ENCODE assay signal across 1 cellular context in the genomic region with DNA sequence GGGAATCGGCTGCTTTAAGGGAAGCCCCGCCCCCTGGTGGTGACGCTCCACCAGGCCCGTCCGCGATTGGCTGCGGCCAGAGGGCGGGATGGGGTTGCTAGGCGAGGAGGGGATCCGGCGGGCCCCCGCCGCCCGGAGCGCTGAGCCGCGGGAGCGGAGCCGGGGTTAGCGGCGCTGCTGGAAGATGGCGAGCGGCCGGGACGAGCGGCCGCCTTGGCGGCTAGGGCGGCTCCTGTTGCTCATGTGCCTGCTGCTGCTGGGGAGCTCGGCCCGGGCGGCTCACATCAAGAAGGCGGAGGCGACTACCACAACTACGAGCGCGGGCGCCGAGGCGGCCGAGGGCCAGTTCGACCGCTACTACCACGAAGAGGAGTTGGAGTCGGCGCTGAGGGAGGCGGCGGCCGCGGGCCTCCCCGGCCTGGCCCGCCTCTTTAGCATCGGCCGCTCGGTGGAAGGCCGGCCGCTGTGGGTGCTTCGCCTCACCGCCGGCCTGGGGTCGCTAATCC.
A peak's percentile ranks its signal among the peaks of the same experiment; 100 is the strongest.
TF ChIP-seq lines count a peak whose summit lies in the region.

A gene (plus strand): TSS at position 131 of the 506 bp plus-strand sequence. CDS start 54 bp downstream, at position 185.

TF ChIP-seq in HepG2, 621 proteins besides CTCF, POLR2A, EP300 and RAD21 (continued from another document and continues in another):
- TF ChIP-seq ARNT (IDR thresholded peaks at IDR 0.05) (no peak), ZNF761 (CRISPR knock-in tag; conservative IDR thresholded peaks at IDR 0.05) (no peak), ZNF101 (CRISPR knock-in tag; IDR thresholded peaks at IDR 0.05; ENCODE audit: borderline replicate concordance, low read depth) (no peak), FOXC1 (CRISPR knock-in tag; IDR thresholded peaks at IDR 0.05; ENCODE audit: borderline replicate concordance) (0 out of 2 replicates have a peak, but pooled peaks have one; percentile 57), HDAC2 (CRISPR knock-in tag; IDR thresholded peaks at IDR 0.05) (no peak), FOXK2 (IDR thresholded peaks at IDR 0.05) (no peak), CENPT (CRISPR knock-in tag; IDR thresholded peaks at IDR 0.05; ENCODE audit: low read depth) (no peak), GTF3A (CRISPR knock-in tag; conservative IDR thresholded peaks at IDR 0.05) (no peak), ZNF839 (CRISPR knock-in tag; IDR thresholded peaks at IDR 0.05; ENCODE audit: borderline replicate concordance) (no peak), KDM5B (CRISPR knock-in tag; IDR thresholded peaks at IDR 0.05; ENCODE audit: borderline replicate concordance) (peak; percentile 24; the same call in 1 of the 2 replicates), SRF (IDR thresholded peaks at IDR 0.05; ENCODE audit: low read depth, low read length) (no peak), RBFOX2 (IDR thresholded peaks at IDR 0.05; ENCODE audit: low read depth, low read length) (peak; percentile 93), WIZ (CRISPR knock-in tag; IDR thresholded peaks at IDR 0.05) (no peak), KLF9 (CRISPR knock-in tag; IDR thresholded peaks at IDR 0.05; ENCODE audit: low read depth) (no peak), BHLHE40 (IDR thresholded peaks at IDR 0.05; ENCODE audit: low read length) (peak; percentile 6; the same call in 1 of the 2 replicates), ZFY (CRISPR knock-in tag; IDR thresholded peaks at IDR 0.05) (peak; percentile 86), ZNF7 (CRISPR knock-in tag; IDR thresholded peaks at IDR 0.05) (no peak), HMG20A (CRISPR knock-in tag; IDR thresholded peaks at IDR 0.05; ENCODE audit: borderline replicate concordance) (no peak), SOX5 (CRISPR knock-in tag; IDR thresholded peaks at IDR 0.05; ENCODE audit: borderline replicate concordance) (peak; percentile 36; the same call in 1 of the 2 replicates), NFATC3 (CRISPR knock-in tag; IDR thresholded peaks at IDR 0.05) (no peak), CCAR2 (optimal IDR thresholded peaks at IDR 0.05; ENCODE audit: low read depth, low read length) (no peak), GZF1 (CRISPR knock-in tag; IDR thresholded peaks at IDR 0.05) (no peak; the same call in 1 of the 2 replicates), YY1 (IDR thresholded peaks at IDR 0.05; ENCODE audit: insufficient read depth, insufficient replicate concordance, low read depth, low read length) (peak; percentile 89), HNF4A (CRISPR knock-in tag; IDR thresholded peaks at IDR 0.05) (no peak), SNAPC2 (CRISPR knock-in tag; IDR thresholded peaks at IDR 0.05) (no peak), CHCHD3 (CRISPR knock-in tag; IDR thresholded peaks at IDR 0.05) (no peak), ZFP41 (CRISPR knock-in tag; IDR thresholded peaks at IDR 0.05; ENCODE audit: borderline replicate concordance) (0 out of 2 replicates have a peak, but pooled peaks have one; percentile 36), SPEN (CRISPR knock-in tag; IDR thresholded peaks at IDR 0.05; ENCODE audit: low read depth) (peak; percentile 66; the same call in 1 of the 2 replicates), ZNF709 (CRISPR knock-in tag; IDR thresholded peaks at IDR 0.05) (0 out of 2 replicates have a peak, but pooled peaks have one; percentile 6), ZNF552 (CRISPR knock-in tag; IDR thresholded peaks at IDR 0.05; ENCODE audit: borderline replicate concordance) (no peak), ZKSCAN5 (CRISPR knock-in tag; IDR thresholded peaks at IDR 0.05) (no peak), ZBTB20 (CRISPR knock-in tag; IDR thresholded peaks at IDR 0.05; ENCODE audit: borderline replicate concordance, low read depth) (no peak), PCBP2 (optimal IDR thresholded peaks at IDR 0.05; ENCODE audit: low read depth, low read length, poor library complexity, severe bottlenecking) (no peak), ZNF260 (CRISPR knock-in tag; IDR thresholded peaks at IDR 0.05; ENCODE audit: borderline replicate concordance, low read depth) (no peak), ZNF619 (CRISPR knock-in tag; IDR thresholded peaks at IDR 0.05) (no peak), ZNF296 (CRISPR knock-in tag; conservative IDR thresholded peaks at IDR 0.05) (0 out of 2 replicates have a peak, but pooled peaks have one; percentile 50)
- TF ChIP-seq, protein P1, sequence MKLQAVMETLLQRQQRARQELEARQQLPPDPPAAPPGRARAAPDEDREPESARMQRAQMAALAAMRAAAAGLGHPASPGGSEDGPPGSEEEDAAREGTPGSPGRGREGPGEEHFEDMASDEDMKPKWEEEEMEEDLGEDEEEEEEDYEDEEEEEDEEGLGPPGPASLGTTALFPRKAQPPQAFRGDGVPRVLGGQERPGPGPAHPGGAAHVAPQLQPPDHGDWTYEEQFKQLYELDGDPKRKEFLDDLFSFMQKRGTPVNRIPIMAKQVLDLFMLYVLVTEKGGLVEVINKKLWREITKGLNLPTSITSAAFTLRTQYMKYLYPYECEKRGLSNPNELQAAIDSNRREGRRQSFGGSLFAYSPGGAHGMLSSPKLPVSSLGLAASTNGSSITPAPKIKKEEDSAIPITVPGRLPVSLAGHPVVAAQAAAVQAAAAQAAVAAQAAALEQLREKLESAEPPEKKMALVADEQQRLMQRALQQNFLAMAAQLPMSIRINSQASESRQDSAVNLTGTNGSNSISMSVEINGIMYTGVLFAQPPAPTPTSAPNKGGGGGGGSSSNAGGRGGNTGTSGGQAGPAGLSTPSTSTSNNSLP (IDR thresholded peaks at IDR 0.05; ENCODE audit: low read depth, low read length): no peak
- TF ChIP-seq, protein P2, sequence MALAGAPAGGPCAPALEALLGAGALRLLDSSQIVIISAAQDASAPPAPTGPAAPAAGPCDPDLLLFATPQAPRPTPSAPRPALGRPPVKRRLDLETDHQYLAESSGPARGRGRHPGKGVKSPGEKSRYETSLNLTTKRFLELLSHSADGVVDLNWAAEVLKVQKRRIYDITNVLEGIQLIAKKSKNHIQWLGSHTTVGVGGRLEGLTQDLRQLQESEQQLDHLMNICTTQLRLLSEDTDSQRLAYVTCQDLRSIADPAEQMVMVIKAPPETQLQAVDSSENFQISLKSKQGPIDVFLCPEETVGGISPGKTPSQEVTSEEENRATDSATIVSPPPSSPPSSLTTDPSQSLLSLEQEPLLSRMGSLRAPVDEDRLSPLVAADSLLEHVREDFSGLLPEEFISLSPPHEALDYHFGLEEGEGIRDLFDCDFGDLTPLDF (CRISPR knock-in tag; IDR thresholded peaks at IDR 0.05): peak; percentile 80; the same call in 1 of the 2 replicates
- TF ChIP-seq, protein P3, sequence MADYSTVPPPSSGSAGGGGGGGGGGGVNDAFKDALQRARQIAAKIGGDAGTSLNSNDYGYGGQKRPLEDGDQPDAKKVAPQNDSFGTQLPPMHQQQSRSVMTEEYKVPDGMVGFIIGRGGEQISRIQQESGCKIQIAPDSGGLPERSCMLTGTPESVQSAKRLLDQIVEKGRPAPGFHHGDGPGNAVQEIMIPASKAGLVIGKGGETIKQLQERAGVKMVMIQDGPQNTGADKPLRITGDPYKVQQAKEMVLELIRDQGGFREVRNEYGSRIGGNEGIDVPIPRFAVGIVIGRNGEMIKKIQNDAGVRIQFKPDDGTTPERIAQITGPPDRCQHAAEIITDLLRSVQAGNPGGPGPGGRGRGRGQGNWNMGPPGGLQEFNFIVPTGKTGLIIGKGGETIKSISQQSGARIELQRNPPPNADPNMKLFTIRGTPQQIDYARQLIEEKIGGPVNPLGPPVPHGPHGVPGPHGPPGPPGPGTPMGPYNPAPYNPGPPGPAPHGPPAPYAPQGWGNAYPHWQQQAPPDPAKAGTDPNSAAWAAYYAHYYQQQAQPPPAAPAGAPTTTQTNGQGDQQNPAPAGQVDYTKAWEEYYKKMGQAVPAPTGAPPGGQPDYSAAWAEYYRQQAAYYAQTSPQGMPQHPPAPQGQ (CRISPR knock-in tag; IDR thresholded peaks at IDR 0.05; ENCODE audit: borderline replicate concordance): no peak
- TF ChIP-seq, protein P4, sequence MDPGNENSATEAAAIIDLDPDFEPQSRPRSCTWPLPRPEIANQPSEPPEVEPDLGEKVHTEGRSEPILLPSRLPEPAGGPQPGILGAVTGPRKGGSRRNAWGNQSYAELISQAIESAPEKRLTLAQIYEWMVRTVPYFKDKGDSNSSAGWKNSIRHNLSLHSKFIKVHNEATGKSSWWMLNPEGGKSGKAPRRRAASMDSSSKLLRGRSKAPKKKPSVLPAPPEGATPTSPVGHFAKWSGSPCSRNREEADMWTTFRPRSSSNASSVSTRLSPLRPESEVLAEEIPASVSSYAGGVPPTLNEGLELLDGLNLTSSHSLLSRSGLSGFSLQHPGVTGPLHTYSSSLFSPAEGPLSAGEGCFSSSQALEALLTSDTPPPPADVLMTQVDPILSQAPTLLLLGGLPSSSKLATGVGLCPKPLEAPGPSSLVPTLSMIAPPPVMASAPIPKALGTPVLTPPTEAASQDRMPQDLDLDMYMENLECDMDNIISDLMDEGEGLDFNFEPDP (CRISPR knock-in tag; conservative IDR thresholded peaks at IDR 0.05): no peak
- TF ChIP-seq, protein P5, sequence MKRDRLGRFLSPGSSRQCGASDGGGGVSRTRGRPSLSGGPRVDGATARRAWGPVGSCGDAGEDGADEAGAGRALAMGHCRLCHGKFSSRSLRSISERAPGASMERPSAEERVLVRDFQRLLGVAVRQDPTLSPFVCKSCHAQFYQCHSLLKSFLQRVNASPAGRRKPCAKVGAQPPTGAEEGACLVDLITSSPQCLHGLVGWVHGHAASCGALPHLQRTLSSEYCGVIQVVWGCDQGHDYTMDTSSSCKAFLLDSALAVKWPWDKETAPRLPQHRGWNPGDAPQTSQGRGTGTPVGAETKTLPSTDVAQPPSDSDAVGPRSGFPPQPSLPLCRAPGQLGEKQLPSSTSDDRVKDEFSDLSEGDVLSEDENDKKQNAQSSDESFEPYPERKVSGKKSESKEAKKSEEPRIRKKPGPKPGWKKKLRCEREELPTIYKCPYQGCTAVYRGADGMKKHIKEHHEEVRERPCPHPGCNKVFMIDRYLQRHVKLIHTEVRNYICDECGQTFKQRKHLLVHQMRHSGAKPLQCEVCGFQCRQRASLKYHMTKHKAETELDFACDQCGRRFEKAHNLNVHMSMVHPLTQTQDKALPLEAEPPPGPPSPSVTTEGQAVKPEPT (CRISPR knock-in tag; IDR thresholded peaks at IDR 0.05; ENCODE audit: low read depth): no peak
- TF ChIP-seq, protein P6, sequence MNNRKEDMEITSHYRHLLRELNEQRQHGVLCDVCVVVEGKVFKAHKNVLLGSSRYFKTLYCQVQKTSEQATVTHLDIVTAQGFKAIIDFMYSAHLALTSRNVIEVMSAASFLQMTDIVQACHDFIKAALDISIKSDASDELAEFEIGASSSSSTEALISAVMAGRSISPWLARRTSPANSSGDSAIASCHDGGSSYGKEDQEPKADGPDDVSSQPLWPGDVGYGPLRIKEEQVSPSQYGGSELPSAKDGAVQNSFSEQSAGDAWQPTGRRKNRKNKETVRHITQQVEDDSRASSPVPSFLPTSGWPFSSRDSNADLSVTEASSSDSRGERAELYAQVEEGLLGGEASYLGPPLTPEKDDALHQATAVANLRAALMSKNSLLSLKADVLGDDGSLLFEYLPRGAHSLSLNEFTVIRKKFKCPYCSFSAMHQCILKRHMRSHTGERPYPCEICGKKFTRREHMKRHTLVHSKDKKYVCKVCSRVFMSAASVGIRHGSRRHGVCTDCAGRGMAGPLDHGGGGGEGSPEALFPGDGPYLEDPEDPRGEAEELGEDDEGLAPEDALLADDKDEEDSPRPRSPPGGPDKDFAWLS (CRISPR knock-in tag; IDR thresholded peaks at IDR 0.05; ENCODE audit: borderline replicate concordance): no peak
- TF ChIP-seq, protein P7, sequence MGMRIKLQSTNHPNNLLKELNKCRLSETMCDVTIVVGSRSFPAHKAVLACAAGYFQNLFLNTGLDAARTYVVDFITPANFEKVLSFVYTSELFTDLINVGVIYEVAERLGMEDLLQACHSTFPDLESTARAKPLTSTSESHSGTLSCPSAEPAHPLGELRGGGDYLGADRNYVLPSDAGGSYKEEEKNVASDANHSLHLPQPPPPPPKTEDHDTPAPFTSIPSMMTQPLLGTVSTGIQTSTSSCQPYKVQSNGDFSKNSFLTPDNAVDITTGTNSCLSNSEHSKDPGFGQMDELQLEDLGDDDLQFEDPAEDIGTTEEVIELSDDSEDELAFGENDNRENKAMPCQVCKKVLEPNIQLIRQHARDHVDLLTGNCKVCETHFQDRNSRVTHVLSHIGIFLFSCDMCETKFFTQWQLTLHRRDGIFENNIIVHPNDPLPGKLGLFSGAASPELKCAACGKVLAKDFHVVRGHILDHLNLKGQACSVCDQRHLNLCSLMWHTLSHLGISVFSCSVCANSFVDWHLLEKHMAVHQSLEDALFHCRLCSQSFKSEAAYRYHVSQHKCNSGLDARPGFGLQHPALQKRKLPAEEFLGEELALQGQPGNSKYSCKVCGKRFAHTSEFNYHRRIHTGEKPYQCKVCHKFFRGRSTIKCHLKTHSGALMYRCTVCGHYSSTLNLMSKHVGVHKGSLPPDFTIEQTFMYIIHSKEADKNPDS (CRISPR knock-in tag; IDR thresholded peaks at IDR 0.05): no peak
- TF ChIP-seq, protein P8, sequence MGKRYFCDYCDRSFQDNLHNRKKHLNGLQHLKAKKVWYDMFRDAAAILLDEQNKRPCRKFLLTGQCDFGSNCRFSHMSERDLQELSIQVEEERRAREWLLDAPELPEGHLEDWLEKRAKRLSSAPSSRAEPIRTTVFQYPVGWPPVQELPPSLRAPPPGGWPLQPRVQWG (CRISPR knock-in tag; IDR thresholded peaks at IDR 0.05; ENCODE audit: borderline replicate concordance, low read depth): no peak
- TF ChIP-seq, protein P9, sequence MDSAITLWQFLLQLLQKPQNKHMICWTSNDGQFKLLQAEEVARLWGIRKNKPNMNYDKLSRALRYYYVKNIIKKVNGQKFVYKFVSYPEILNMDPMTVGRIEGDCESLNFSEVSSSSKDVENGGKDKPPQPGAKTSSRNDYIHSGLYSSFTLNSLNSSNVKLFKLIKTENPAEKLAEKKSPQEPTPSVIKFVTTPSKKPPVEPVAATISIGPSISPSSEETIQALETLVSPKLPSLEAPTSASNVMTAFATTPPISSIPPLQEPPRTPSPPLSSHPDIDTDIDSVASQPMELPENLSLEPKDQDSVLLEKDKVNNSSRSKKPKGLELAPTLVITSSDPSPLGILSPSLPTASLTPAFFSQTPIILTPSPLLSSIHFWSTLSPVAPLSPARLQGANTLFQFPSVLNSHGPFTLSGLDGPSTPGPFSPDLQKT (CRISPR knock-in tag; IDR thresholded peaks at IDR 0.05; ENCODE audit: borderline replicate concordance): no peak
- TF ChIP-seq, protein P10, sequence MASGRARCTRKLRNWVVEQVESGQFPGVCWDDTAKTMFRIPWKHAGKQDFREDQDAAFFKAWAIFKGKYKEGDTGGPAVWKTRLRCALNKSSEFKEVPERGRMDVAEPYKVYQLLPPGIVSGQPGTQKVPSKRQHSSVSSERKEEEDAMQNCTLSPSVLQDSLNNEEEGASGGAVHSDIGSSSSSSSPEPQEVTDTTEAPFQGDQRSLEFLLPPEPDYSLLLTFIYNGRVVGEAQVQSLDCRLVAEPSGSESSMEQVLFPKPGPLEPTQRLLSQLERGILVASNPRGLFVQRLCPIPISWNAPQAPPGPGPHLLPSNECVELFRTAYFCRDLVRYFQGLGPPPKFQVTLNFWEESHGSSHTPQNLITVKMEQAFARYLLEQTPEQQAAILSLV (CRISPR knock-in tag; IDR thresholded peaks at IDR 0.05; ENCODE audit: borderline replicate concordance): 0 out of 2 replicates have a peak, but pooled peaks have one; percentile 45
- TF ChIP-seq, protein P11, sequence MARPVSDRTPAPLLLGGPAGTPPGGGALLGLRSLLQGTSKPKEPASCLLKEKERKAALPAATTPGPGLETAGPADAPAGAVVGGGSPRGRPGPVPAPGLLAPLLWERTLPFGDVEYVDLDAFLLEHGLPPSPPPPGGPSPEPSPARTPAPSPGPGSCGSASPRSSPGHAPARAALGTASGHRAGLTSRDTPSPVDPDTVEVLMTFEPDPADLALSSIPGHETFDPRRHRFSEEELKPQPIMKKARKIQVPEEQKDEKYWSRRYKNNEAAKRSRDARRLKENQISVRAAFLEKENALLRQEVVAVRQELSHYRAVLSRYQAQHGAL (CRISPR knock-in tag; IDR thresholded peaks at IDR 0.05; ENCODE audit: not compliant biosample characterization): peak; percentile 27
